Comparison of ENCODE assay signal across 2 cellular contexts in the genomic region with DNA sequence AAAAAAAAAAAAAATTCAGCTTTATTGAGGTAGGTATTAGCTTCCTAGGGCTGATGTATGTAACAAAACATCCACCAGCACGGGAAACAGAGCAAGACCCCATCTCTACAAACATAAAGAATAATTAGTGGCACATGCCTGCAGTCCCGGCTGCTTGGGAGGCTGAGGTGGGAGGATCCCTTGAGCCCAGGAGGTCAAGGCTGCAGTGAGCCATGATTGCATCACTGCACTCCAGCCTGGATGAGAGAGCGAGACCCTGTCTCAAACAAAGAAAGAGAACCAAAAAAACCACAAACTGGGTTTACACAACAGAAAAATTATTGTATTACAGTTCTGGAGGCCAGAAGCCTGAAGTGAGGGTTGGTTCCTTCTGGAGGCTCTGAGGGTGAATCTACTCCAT.
TF ChIP-seq lines count a peak whose summit lies in the region.

No MANE protein-coding gene starts in this region.

TF ChIP-seq in HEK293, 187 proteins besides CTCF, POLR2A, EP300 and RAD21:
- TF ChIP-seq ZNF473 (tag by site-specific recombination; IDR thresholded peaks at IDR 0.05) (no peak), GLIS1 (tag by site-specific recombination; IDR thresholded peaks at IDR 0.05) (0 out of 2 replicates have a peak, but pooled peaks have one; percentile 32), ZNF214 (tag by site-specific recombination; IDR thresholded peaks at IDR 0.05; ENCODE audit: borderline replicate concordance) (no peak), ZNF169 (tag by site-specific recombination; IDR thresholded peaks at IDR 0.05) (no peak), TCF7L2 (IDR thresholded peaks at IDR 0.05; ENCODE audit: borderline replicate concordance, low read depth, low read length) (no peak)
- TF ChIP-seq, protein P1, sequence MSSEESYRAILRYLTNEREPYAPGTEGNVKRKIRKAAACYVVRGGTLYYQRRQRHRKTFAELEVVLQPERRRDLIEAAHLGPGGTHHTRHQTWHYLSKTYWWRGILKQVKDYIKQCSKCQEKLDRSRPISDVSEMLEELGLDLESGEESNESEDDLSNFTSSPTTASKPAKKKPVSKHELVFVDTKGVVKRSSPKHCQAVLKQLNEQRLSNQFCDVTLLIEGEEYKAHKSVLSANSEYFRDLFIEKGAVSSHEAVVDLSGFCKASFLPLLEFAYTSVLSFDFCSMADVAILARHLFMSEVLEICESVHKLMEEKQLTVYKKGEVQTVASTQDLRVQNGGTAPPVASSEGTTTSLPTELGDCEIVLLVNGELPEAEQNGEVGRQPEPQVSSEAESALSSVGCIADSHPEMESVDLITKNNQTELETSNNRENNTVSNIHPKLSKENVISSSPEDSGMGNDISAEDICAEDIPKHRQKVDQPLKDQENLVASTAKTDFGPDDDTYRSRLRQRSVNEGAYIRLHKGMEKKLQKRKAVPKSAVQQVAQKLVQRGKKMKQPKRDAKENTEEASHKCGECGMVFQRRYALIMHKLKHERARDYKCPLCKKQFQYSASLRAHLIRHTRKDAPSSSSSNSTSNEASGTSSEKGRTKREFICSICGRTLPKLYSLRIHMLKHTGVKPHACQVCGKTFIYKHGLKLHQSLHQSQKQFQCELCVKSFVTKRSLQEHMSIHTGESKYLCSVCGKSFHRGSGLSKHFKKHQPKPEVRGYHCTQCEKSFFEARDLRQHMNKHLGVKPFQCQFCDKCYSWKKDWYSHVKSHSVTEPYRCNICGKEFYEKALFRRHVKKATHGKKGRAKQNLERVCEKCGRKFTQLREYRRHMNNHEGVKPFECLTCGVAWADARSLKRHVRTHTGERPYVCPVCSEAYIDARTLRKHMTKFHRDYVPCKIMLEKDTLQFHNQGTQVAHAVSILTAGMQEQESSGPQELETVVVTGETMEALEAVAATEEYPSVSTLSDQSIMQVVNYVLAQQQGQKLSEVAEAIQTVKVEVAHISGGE (tag by site-specific recombination; conservative IDR thresholded peaks at IDR 0.05; ENCODE audit: low read depth), result no peak

TF ChIP-seq in K562, 482 proteins besides CTCF, POLR2A, EP300 and RAD21:
- TF ChIP-seq ETS2 (tag; IDR thresholded peaks at IDR 0.05; ENCODE audit: borderline replicate concordance, poor library complexity, severe bottlenecking) (no peak), CEBPG (CRISPR knock-in tag; IDR thresholded peaks at IDR 0.05) (peak; percentile 73), CEBPG (tag; conservative IDR thresholded peaks at IDR 0.05 in 1 of 2, IDR thresholded peaks at IDR 0.05 in 1 of 2) (peak in 1 of 2 experiments; percentile 60; a peak in 2 of 4 replicates), DIDO1 (tag; IDR thresholded peaks at IDR 0.05; ENCODE audit: low read depth) (no peak), CEBPB (tag; IDR thresholded peaks at IDR 0.05) (peak; percentile 53), NEUROD1 (IDR thresholded peaks at IDR 0.05; ENCODE audit: borderline replicate concordance, low read depth, low read length, partially characterized antibody) (no peak), ZNF184 (CRISPR knock-in tag; IDR thresholded peaks at IDR 0.05) (no peak), ZNF175 (CRISPR knock-in tag; IDR thresholded peaks at IDR 0.05; ENCODE audit: low read depth) (no peak), TAF7 (tag; IDR thresholded peaks at IDR 0.05) (no peak)
- TF ChIP-seq, protein P2, sequence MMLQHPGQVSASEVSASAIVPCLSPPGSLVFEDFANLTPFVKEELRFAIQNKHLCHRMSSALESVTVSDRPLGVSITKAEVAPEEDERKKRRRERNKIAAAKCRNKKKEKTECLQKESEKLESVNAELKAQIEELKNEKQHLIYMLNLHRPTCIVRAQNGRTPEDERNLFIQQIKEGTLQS (IDR thresholded peaks at IDR 0.05), result peak; percentile 78
- TF ChIP-seq, protein P2 (CRISPR knock-in tag; conservative IDR thresholded peaks at IDR 0.05), result no peak
